ENCODE assay signal across 8 cellular contexts in genomic region chr17:17613708-17614114, GRCh38. TPM values are rescaled to one million over a fixed set of nuclear protein-coding genes. Genes with fewer than 3 reads are reported as not detected.
DNase-seq lines count a peak whose midpoint lies in the region; ATAC-seq and TF ChIP-seq lines count a peak whose summit lies in the region.

No MANE protein-coding gene starts in this region.

- H3K4me1 ChIP-seq in Karpas-422 (ENCODE audit: low read length) (no peaks in the 10 kb centered on the region), right atrium auricular region (no peaks in the 10 kb centered on the region), sigmoid colon (no peaks in the 10 kb centered on the region)

- H3K9ac ChIP-seq in Karpas-422 (ENCODE audit: low read length), result no peak overlapping the region

- H3K4me3 ChIP-seq in Karpas-422 (ENCODE audit: low read length), result no peak overlapping the region
- no peak overlapping the region for H3K4me3 ChIP-seq in right atrium auricular region
- H3K4me3 ChIP-seq in sigmoid colon, result no peak overlapping the region

- H3K79me2 ChIP-seq in Karpas-422 (ENCODE audit: low read length), result no peaks in the 10 kb centered on the region

- H3K36me3 ChIP-seq in Karpas-422 (ENCODE audit: insufficient read depth, low read length), result no peaks in the 10 kb centered on the region
- no peaks in the 10 kb centered on the region for H3K36me3 ChIP-seq in right atrium auricular region
- H3K36me3 ChIP-seq in sigmoid colon, result no peaks in the 10 kb centered on the region

- no peak overlapping the region for H3K4me2 ChIP-seq in Karpas-422 (ENCODE audit: low read depth, low read length, poor library complexity, severe bottlenecking)

- ATAC-seq in HG03045 (IDR thresholded peaks at IDR 0.05; ENCODE audit: unreplicated experiment), result no peak

- no peaks in the 10 kb centered on the region for H3K9me3 ChIP-seq in Karpas-422 (ENCODE audit: low read length)
- no peaks in the 10 kb centered on the region for H3K9me3 ChIP-seq in right atrium auricular region
- no peaks in the 10 kb centered on the region for H3K9me3 ChIP-seq in sigmoid colon

- TF ChIP-seq CTCF in right atrium auricular region (IDR thresholded peaks at IDR 0.05) (peak; percentile 45 to 79), sigmoid colon (IDR thresholded peaks at IDR 0.05) (peak; percentile 32 to 79 (median 64))

- H3K27me3 ChIP-seq in Karpas-422 (ENCODE audit: low read length) (no peaks in the 10 kb centered on the region), right atrium auricular region (no peaks in the 10 kb centered on the region), sigmoid colon (no peaks in the 10 kb centered on the region)

- H3K9me2 ChIP-seq in Karpas-422 (replicated peaks; ENCODE audit: insufficient read depth, low read length), result no peaks in the 10 kb centered on the region

- H4K20me1 ChIP-seq in Karpas-422 (ENCODE audit: insufficient read depth, low read depth, low read length), result no peaks in the 10 kb centered on the region

- TF ChIP-seq POLR2A in sigmoid colon (IDR thresholded peaks at IDR 0.05), result no peak

- intact Hi-C loops in sigmoid colon (cut with DNase I), result no loop called here

- TF ChIP-seq EP300 in sigmoid colon (IDR thresholded peaks at IDR 0.05), result no peak

- no peak overlapping the region; the same call in 1 of the 2 replicates for H2AFZ ChIP-seq in Karpas-422 (ENCODE audit: low read length)

- H3K27ac ChIP-seq in Karpas-422 (ENCODE audit: low read length), result no peak overlapping the region
- no peak overlapping the region for H3K27ac ChIP-seq in right atrium auricular region
- no peak overlapping the region for H3K27ac ChIP-seq in sigmoid colon

- WGBS in sigmoid colon, 2 donors, result 1 to 3% methylated on average over 3 of the region's 3 CpGs

- DNase-seq in NCI-H526 (lab: John Stamatoyannopoulos, UW) (peak; percentile 40 to 72), NCI-H526 treated with DMSO at 0.1 percent for 48 hours (lab: John Stamatoyannopoulos, UW) (no peak), Karpas-422 (peak; percentile 84), SHP77 (lab: John Stamatoyannopoulos, UW) (peak; percentile 98), amniotic epithelial cell (ENCODE audit: low read depth) (peak; percentile 74), right atrium auricular region (ENCODE audit: low spot score) (peak; percentile 67), sigmoid colon (no peak)

RNA-seq across cellular contexts. Expression of gene PEMT, which starts 22.2 kb away (rescaled TPM):
- total RNA-seq in Karpas-422 (2014; rRNA removed; shearing (Covaris generic); ENCODE audit: low replicate concordance), result 62.7 and 69.8 TPM in 2 replicates
- total RNA-seq in right atrium auricular region (10 to 100 TPM; 27.8 to 37.7 TPM), sigmoid colon (10 to 100 TPM in 3 of 4 donors, 1 to 10 TPM in 1; 8.6 to 21.9 (median 16.6) TPM)
- 10 to 100 TPM in 2 of 3 donors, 1 to 10 TPM in 1; 5.3 to 14.4 (median 13.3) TPM for polyA plus RNA-seq in sigmoid colon

Comparison
In these comparisons a context has a peak if more than half of its experiments do, and no peak if none do; other contexts are left out.
1. DNase-seq: peak in NCI-H526 (2 of 2), Karpas-422 (single experiment), SHP77 (2 of 2), amniotic epithelial cell (single experiment) and right atrium auricular region (single experiment); none in NCI-H526 treated with DMSO at 0.1 percent for 48 hours (single experiment) and sigmoid colon (single experiment).